8 cellular contexts compared by ENCODE assay signal in genomic region chr7:157273208-157274202, GRCh38.
DNase-seq lines count a peak whose midpoint lies in the region; ATAC-seq and TF ChIP-seq lines count a peak whose summit lies in the region.

No MANE protein-coding gene starts in this region.

- BruUV-seq in IMR-90 (replicated peaks; lab: Mats Ljungman, UMichigan) = no TSS peak

- in situ Hi-C loops in IMR-90 (cut with MboI; ENCODE audit: low sequenced_read_pairs) = loop anchor here (5.0 to 25.0 kb wide), 2 partner anchors 69 to 311 kb away; no protein-coding TSS in a partner anchor

- no peaks in the 10 kb centered on the region for H4K20me1 ChIP-seq in IMR-90 (ENCODE audit: insufficient read depth, low read length)

- WGBS in IMR-90 (ENCODE audit: extremely low coverage in 2 of 2, insufficient read length in 1 of 2), 2 experiments = 0% methylated on average over 4 of the region's 27 CpGs; no CpG with 5 or more reads in 1 of the 2 experiments

- no peaks in the 10 kb centered on the region for H3K9me3 ChIP-seq in IMR-90 (ENCODE audit: control insufficient read depth, insufficient read depth, low read length)
- no peaks in the 10 kb centered on the region for H3K9me3 ChIP-seq in upper lobe of right lung

- H3K9me3 Mint-ChIP-seq in activated naive CD4-positive, alpha-beta T cell treated with anti-CD3 and anti-CD28 coated beads, Interleukin-2, amount 10 ng/mL, durations not matched to agents 7 days and 5 days = no peaks in the 10 kb centered on the region
- H3K9me3 Mint-ChIP-seq in glutamatergic neuron (ENCODE audit: unreplicated experiment) = peaks cover 7% of the 10 kb centered on the region

- POLR2A ChIA-PET in IMR-90 (lab: Charles Lee; ENCODE audit: unreplicated experiment) = no interaction called here

- intact Hi-C loops in IMR-90 (cut with micrococcal nuclease) (loop anchor here (1.0 kb wide), 1 partner anchor 303 kb away; no protein-coding TSS in a partner anchor), posterior vena cava (cut with DNase I) (loop anchor here in 1 of 2 donors (5.0 to 10.0 kb wide), 2 partner anchors 64 to 309 kb away; partner anchors contain the start of gene DNAJB6), upper lobe of right lung (cut with DNase I) (no loop called here)

- dilution Hi-C loops in IMR-90 (cut with HindIII; ENCODE audit: low sequenced_read_pairs, unreplicated experiment) = no loop called here

- H3K27ac Mint-ChIP-seq in activated naive CD4-positive, alpha-beta T cell treated with anti-CD3 and anti-CD28 coated beads, Interleukin-2, amount 10 ng/mL, durations not matched to agents 7 days and 5 days = no peak overlapping the region
- no peak overlapping the region for H3K27ac Mint-ChIP-seq in glutamatergic neuron (ENCODE audit: unreplicated experiment)

- H3K18ac ChIP-seq in IMR-90 (ENCODE audit: low read depth, low read length) = peak overlapping the region; percentile 18

- TF ChIP-seq CTCF in IMR-90 (conservative IDR thresholded peaks at IDR 0.05; ENCODE audit: low read depth, low read length) = peak; percentile 96
- TF ChIP-seq CTCF in glutamatergic neuron (IDR thresholded peaks at IDR 0.05; ENCODE audit: partially characterized antibody, unreplicated experiment) = peak; percentile 95
- TF ChIP-seq CTCF in upper lobe of right lung (IDR thresholded peaks at IDR 0.05) = peak; percentile 99

- peak overlapping the region; percentile 84 for H3K14ac ChIP-seq in IMR-90 (replicated peaks; ENCODE audit: low read depth, low read length)

- H4K91ac ChIP-seq in IMR-90 (ENCODE audit: insufficient read depth, low read depth, low read length) = peak overlapping the region; percentile 97; the same call in 1 of the 2 replicates

- peaks cover 20% of the 10 kb centered on the region for H3K27me3 Mint-ChIP-seq in activated naive CD4-positive, alpha-beta T cell treated with anti-CD3 and anti-CD28 coated beads, Interleukin-2, amount 10 ng/mL, durations not matched to agents 7 days and 5 days
- H3K27me3 Mint-ChIP-seq in glutamatergic neuron (ENCODE audit: unreplicated experiment) = peaks cover 10% of the 10 kb centered on the region

- H4K8ac ChIP-seq in IMR-90 (ENCODE audit: low read depth in 2 of 2, low read length in 2 of 2) = peak overlapping the region; percentile 82 to 93

- H3K79me1 ChIP-seq in IMR-90 (ENCODE audit: low read depth in 1 of 2, low read length in 2 of 2) = peaks cover 7 to 16% of the 10 kb centered on the region in 2 experiments; a peak in 3 of 4 replicates

- H2BK20ac ChIP-seq in IMR-90 (ENCODE audit: low read depth, low read length) = peak overlapping the region; percentile 35

- peak overlapping the region; percentile 88 for H2BK5ac ChIP-seq in IMR-90 (ENCODE audit: low read depth, low read length, poor library complexity, severe bottlenecking)

- H4K5ac ChIP-seq in IMR-90 (ENCODE audit: low read depth, low read length) = peak overlapping the region; percentile 87

- no peak overlapping the region for H3K4me2 ChIP-seq in IMR-90 (ENCODE audit: low read depth, low read length)

- peak overlapping the region; percentile 89 for H2BK120ac ChIP-seq in IMR-90 (ENCODE audit: low read depth, low read length)

- peaks cover 13% of the 10 kb centered on the region for H3K9me1 ChIP-seq in IMR-90 (ENCODE audit: insufficient read depth, low read length)

- H3K4ac ChIP-seq in IMR-90 (ENCODE audit: low read depth, low read length) = peak overlapping the region; percentile 91

- H3K36me3 ChIP-seq in IMR-90 (ENCODE audit: control insufficient read depth, insufficient read depth, low read length) = peaks cover 12% of the 10 kb centered on the region
- H3K36me3 ChIP-seq in upper lobe of right lung = peaks cover 19% of the 10 kb centered on the region

- TF ChIP-seq POLR2A in IMR-90 (IDR thresholded peaks at IDR 0.05; ENCODE audit: low read depth, low read length) = no peak

- peak; percentile 91 for TF ChIP-seq RAD21 in IMR-90 (IDR thresholded peaks at IDR 0.05; ENCODE audit: low read length)

- H2AFZ ChIP-seq in IMR-90 (replicated peaks; ENCODE audit: low read length, poor library complexity) = peak overlapping the region; percentile 69

- peak overlapping the region; percentile 76; the same call in 2 of the 3 replicates for H2BK15ac ChIP-seq in IMR-90 (ENCODE audit: low read depth, low read length)

- H2AK9ac ChIP-seq in IMR-90 (replicated peaks; ENCODE audit: low read depth, low read length, poor library complexity) = peak overlapping the region; percentile 93

- H3K27ac ChIP-seq in IMR-90 (ENCODE audit: insufficient read depth, low read length) (peak overlapping the region; percentile 93), upper lobe of right lung (no peak overlapping the region)

- peaks cover 17% of the 10 kb centered on the region for H3K36me3 Mint-ChIP-seq in activated naive CD4-positive, alpha-beta T cell treated with anti-CD3 and anti-CD28 coated beads, Interleukin-2, amount 10 ng/mL, durations not matched to agents 7 days and 5 days
- no peaks in the 10 kb centered on the region for H3K36me3 Mint-ChIP-seq in glutamatergic neuron (ENCODE audit: unreplicated experiment)

- H3K4me1 Mint-ChIP-seq in activated naive CD4-positive, alpha-beta T cell treated with anti-CD3 and anti-CD28 coated beads, Interleukin-2, amount 10 ng/mL, durations not matched to agents 7 days and 5 days = peaks cover 19% of the 10 kb centered on the region
- H3K4me1 Mint-ChIP-seq in glutamatergic neuron (ENCODE audit: low read depth, unreplicated experiment) = peaks cover 14% of the 10 kb centered on the region

- no peak overlapping the region for H3K4me3 Mint-ChIP-seq in activated naive CD4-positive, alpha-beta T cell treated with anti-CD3 and anti-CD28 coated beads, Interleukin-2, amount 10 ng/mL, durations not matched to agents 7 days and 5 days
- H3K4me3 Mint-ChIP-seq in glutamatergic neuron (ENCODE audit: unreplicated experiment) = no peak overlapping the region

- ATAC-seq in GM21526 (IDR thresholded peaks at IDR 0.05; ENCODE audit: low FRiP score, unreplicated experiment) = peak; percentile 75
- peak; percentile 73 for ATAC-seq in IMR-90 (ENCODE audit: low read depth)
- ATAC-seq in upper lobe of right lung = peak; percentile 90

- peak overlapping the region; percentile 0; the same call in 1 of the 2 replicates for H3K23ac ChIP-seq in IMR-90 (ENCODE audit: low read depth, low read length)

- CTCF ChIA-PET in IMR-90 (lab: Yijun Ruan, JAX) = interaction anchor here (0.5 to 1.5 kb wide), 6 partner anchors 8 to 369 kb away, joined by 3 to 4 read pairs (median 3); no protein-coding TSS in a partner anchor
- CTCF ChIA-PET in activated naive CD4-positive, alpha-beta T cell treated with anti-CD3 and anti-CD28 coated beads, Interleukin-2, amount 10 ng/mL, durations not matched to agents 7 days and 5 days (lab: Charles Lee) = interaction anchor here (0.6 to 3.0 kb wide), 15 partner anchors 8 to 303 kb away, joined by 3 to 15 read pairs (median 4); no protein-coding TSS in a partner anchor

- H3K27me3 ChIP-seq in IMR-90 (ENCODE audit: control insufficient read depth, insufficient read depth, low read length) = no peaks in the 10 kb centered on the region
- H3K27me3 ChIP-seq in upper lobe of right lung = no peaks in the 10 kb centered on the region

- peak overlapping the region; percentile 75 for H2AK5ac ChIP-seq in IMR-90 (ENCODE audit: low read depth, low read length)

- peak; percentile 42 for DNase-seq in DMS153 treated with DMSO at 0.1 percent for 48 hours (lab: John Stamatoyannopoulos, UW; ENCODE audit: unreplicated experiment)
- peak; percentile 74 for DNase-seq in IMR-90
- peak; percentile 27 for DNase-seq in SHP77 treated with DMSO at 0.1 percent for 48 hours (lab: John Stamatoyannopoulos, UW)
- peak; percentile 63 for DNase-seq in activated naive CD4-positive, alpha-beta T cell treated with anti-CD3 and anti-CD28 coated beads, Interleukin-2, amount 10 ng/mL, durations not matched to agents 7 days and 5 days
- DNase-seq in glutamatergic neuron = peak; percentile 80
- DNase-seq in posterior vena cava (ENCODE audit: low spot score) = peak; percentile 89
- DNase-seq in upper lobe of right lung = peak; percentile 86

- H3K4me1 ChIP-seq in IMR-90 (ENCODE audit: control insufficient read depth, insufficient read depth, low read length) (peaks cover 22% of the 10 kb centered on the region), upper lobe of right lung (peaks cover 20% of the 10 kb centered on the region)

- H3K56ac ChIP-seq in IMR-90 (ENCODE audit: extremely low read depth, insufficient read depth, low read length) = 0 out of 2 replicates have a peak overlapping the region, but pooled peaks have one; percentile 24

- H3K4me3 ChIP-seq in IMR-90 (ENCODE audit: insufficient read depth, low read depth, low read length) = no peak overlapping the region
- H3K4me3 ChIP-seq in upper lobe of right lung = no peak overlapping the region

- H3K9ac ChIP-seq in IMR-90 (ENCODE audit: low read depth, low read length) = peak overlapping the region; percentile 49; the same call in 1 of the 2 replicates

TF ChIP-seq in IMR-90, 13 proteins besides CTCF, POLR2A, EP300 and RAD21:
- TF ChIP-seq NFE2L2 (IDR thresholded peaks at IDR 0.05; ENCODE audit: low read depth, low read length) = no peak
- TF ChIP-seq MAZ (IDR thresholded peaks at IDR 0.05; ENCODE audit: borderline replicate concordance, low read depth, low read length) = peak; percentile 41; the same call in 1 of the 2 replicates
- TF ChIP-seq SMC3 (IDR thresholded peaks at IDR 0.05; ENCODE audit: low read depth, low read length) = peak; percentile 83
- TF ChIP-seq, protein P1, sequence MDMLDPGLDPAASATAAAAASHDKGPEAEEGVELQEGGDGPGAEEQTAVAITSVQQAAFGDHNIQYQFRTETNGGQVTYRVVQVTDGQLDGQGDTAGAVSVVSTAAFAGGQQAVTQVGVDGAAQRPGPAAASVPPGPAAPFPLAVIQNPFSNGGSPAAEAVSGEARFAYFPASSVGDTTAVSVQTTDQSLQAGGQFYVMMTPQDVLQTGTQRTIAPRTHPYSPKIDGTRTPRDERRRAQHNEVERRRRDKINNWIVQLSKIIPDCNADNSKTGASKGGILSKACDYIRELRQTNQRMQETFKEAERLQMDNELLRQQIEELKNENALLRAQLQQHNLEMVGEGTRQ (IDR thresholded peaks at IDR 0.05; ENCODE audit: low read depth, low read length) = peak; percentile 78
- TF ChIP-seq MXI1 (IDR thresholded peaks at IDR 0.05; ENCODE audit: borderline replicate concordance, low read depth, low read length) = peak; percentile 76; the same call in 1 of the 2 replicates

Comparison
In these comparisons a context has a peak if more than half of its experiments do, and no peak if none do; other contexts are left out.
1. DNase-seq: peak in every context shown above with its lines; median percentile 89 in posterior vena cava; 86 in upper lobe of right lung; 80 in glutamatergic neuron; 74 in IMR-90; 63 in activated naive CD4-positive, alpha-beta T cell treated with anti-CD3 and anti-CD28 coated beads, Interleukin-2, amount 10 ng/mL, durations not matched to agents 7 days and 5 days; 42 in DMS153 treated with DMSO at 0.1 percent for 48 hours; 27 in SHP77 treated with DMSO at 0.1 percent for 48 hours.